In genomic region chr2:46367286-46367685, GRCh38 we compare ENCODE assay signal across 18 cellular contexts.
DNase-seq lines count a peak whose midpoint lies in the region; FAIRE-seq and TF ChIP-seq lines count a peak whose summit lies in the region.
"Had no signal": no experiment of that assay in that cellular context is flagged by ENCODE, and none has a peak within 500 bp of the region (broad histone marks: within the 10 kb centered on the region; RNA-seq: fewer than 3 reads in every experiment).

No MANE protein-coding gene starts in this region.

- TF ChIP-seq CTCF in endothelial cell of umbilical vein (IDR thresholded peaks at IDR 0.05; ENCODE audit: extremely low read depth in 1 of 2, insufficient read depth in 1 of 2, low read depth in 1 of 2, low read length in 2 of 2) = no peak

- no peak overlapping the region for H3K4ac ChIP-seq in mesenchymal stem cell (ENCODE audit: low read depth in 1 of 2, low read length in 2 of 2)

- H3K23ac ChIP-seq in mesenchymal stem cell (ENCODE audit: low read length in 2 of 2) = no peak overlapping the region

- FAIRE-seq in endothelial cell of umbilical vein (lab: Jason Lieb, UNC) = peak; percentile 72
- FAIRE-seq: kidney had no signal

- H3K27me3 ChIP-seq in endothelial cell of umbilical vein (ENCODE audit: control insufficient read depth in 2 of 2, insufficient read depth in 2 of 2, low read length in 2 of 2) (no peaks in the 10 kb centered on the region), mesenchymal stem cell (ENCODE audit: control insufficient read depth in 1 of 2, insufficient read depth in 1 of 2, low read length in 2 of 2) (no peaks in the 10 kb centered on the region)
- H3K27me3 ChIP-seq: ascending aorta, esophagus muscularis mucosa, sigmoid colon, vagina had no signal

- H3K79me2 ChIP-seq in endothelial cell of umbilical vein (ENCODE audit: control insufficient read depth, insufficient read depth, low read length) = no peaks in the 10 kb centered on the region

- H2BK15ac ChIP-seq in mesenchymal stem cell (ENCODE audit: low read depth, poor library complexity, severe bottlenecking) = no peak overlapping the region

- no peak overlapping the region for H2AFZ ChIP-seq in endothelial cell of umbilical vein (ENCODE audit: low read depth, low read length)
- no peak overlapping the region for H2AFZ ChIP-seq in mesenchymal stem cell (ENCODE audit: low read depth, low read length)

- DNase-seq in NCI-H446 treated with DMSO at 0.1 percent for 48 hours (lab: John Stamatoyannopoulos, UW) = peak; percentile 39
- peak; percentile 48 for DNase-seq in endothelial cell of umbilical vein (ENCODE audit: low read depth, low spot score)
- DNase-seq in mesenchymal stem cell = no peak
- DNase-seq in superior temporal gyrus (ENCODE audit: extremely low spot score) = peak; percentile 55
- no peak for DNase-seq in activated naive CD4-positive, alpha-beta T cell (lab: John Stamatoyannopoulos, UW)
- no peak for DNase-seq in NCI-H1105 (lab: John Stamatoyannopoulos, UW)
- DNase-seq in AML-193 (lab: John Stamatoyannopoulos, UW) = no peak
- DNase-seq: activated CD4-positive, alpha-beta T cell treated with anti-CD3 and anti-CD28 coated beads, Interleukin-2, amount 50 U/mL, for 1 hour; effector memory CD4-positive, alpha-beta T cell; kidney; naive thymus-derived CD4-positive, alpha-beta T cell; NCI-H2029 treated with DMSO at 0.1 percent for 48 hours; NCI-H510A; sigmoid colon; T-helper 17 cell had no signal

- intact Hi-C loops in endothelial cell of umbilical vein (cut with micrococcal nuclease) = no loop called here

- H3K4me1 ChIP-seq in endothelial cell of umbilical vein (ENCODE audit: control insufficient read depth, extremely low read depth, insufficient read depth, low read length) (peaks cover 24% of the 10 kb centered on the region), mesenchymal stem cell (ENCODE audit: control insufficient read depth, insufficient read depth, low read depth, low read length) (peaks cover 2% of the 10 kb centered on the region)

- H3K9me3 ChIP-seq in endothelial cell of umbilical vein (replicated peaks; ENCODE audit: control insufficient read depth, insufficient read depth, low read length) = no peaks in the 10 kb centered on the region
- no peaks in the 10 kb centered on the region for H3K9me3 ChIP-seq in mesenchymal stem cell (ENCODE audit: control insufficient read depth, low read length)
- H3K9me3 ChIP-seq: ascending aorta, esophagus muscularis mucosa, sigmoid colon, vagina had no signal

- CTCF ChIA-PET in endothelial cell of umbilical vein (lab: Charles Lee) = interaction anchor here (0.9 to 3.4 kb wide), 11 partner anchors 12 to 374 kb away, joined by 3 to 26 read pairs (median 3); partner anchors contain the start of gene EPAS1

- no peak overlapping the region for H3K27ac ChIP-seq in endothelial cell of umbilical vein (ENCODE audit: insufficient read depth, low read depth, low read length)
- no peak overlapping the region for H3K27ac ChIP-seq in mesenchymal stem cell (ENCODE audit: low read length, poor library complexity, severe bottlenecking)
- H3K27ac ChIP-seq: ascending aorta, esophagus muscularis mucosa, sigmoid colon, vagina had no signal

- BruUV-seq in endothelial cell of umbilical vein (replicated peaks; lab: Mats Ljungman, UMichigan) = no TSS peak

- peak overlapping the region; percentile 76 for H4K91ac ChIP-seq in mesenchymal stem cell (ENCODE audit: low read length)

- H3K14ac ChIP-seq in mesenchymal stem cell (ENCODE audit: low read length in 2 of 2) = no peak overlapping the region

- H3K9ac ChIP-seq in endothelial cell of umbilical vein (replicated peaks; ENCODE audit: extremely low read depth, insufficient read depth, low read length) = no peak overlapping the region
- no peak overlapping the region for H3K9ac ChIP-seq in mesenchymal stem cell (ENCODE audit: low read length)

- no peaks in the 10 kb centered on the region for H4K20me1 ChIP-seq in endothelial cell of umbilical vein (replicated peaks; ENCODE audit: control insufficient read depth, extremely low read depth, insufficient read depth, low read length)

- POLR2A ChIA-PET in endothelial cell of umbilical vein (lab: Charles Lee) = no interaction called here

- H2BK12ac ChIP-seq in mesenchymal stem cell (ENCODE audit: low read length in 2 of 2) = no peak overlapping the region

- no peaks in the 10 kb centered on the region for H3K9me1 ChIP-seq in endothelial cell of umbilical vein (replicated peaks; ENCODE audit: control insufficient read depth, extremely low read depth, insufficient read depth, low read length)

- peaks cover 2% of the 10 kb centered on the region for H3K79me1 ChIP-seq in mesenchymal stem cell (replicated peaks; ENCODE audit: low read length, poor library complexity, severe bottlenecking)

- 89% methylated on average over 6 of the region's 6 CpGs for WGBS in mesenchymal stem cell

- no peak overlapping the region for H2BK5ac ChIP-seq in mesenchymal stem cell (ENCODE audit: low read depth, low read length, poor library complexity, severe bottlenecking)

- TF ChIP-seq POLR2A in endothelial cell of umbilical vein (IDR thresholded peaks at IDR 0.05; ENCODE audit: low read depth, low read length) = no peak

- H4K8ac ChIP-seq in mesenchymal stem cell (ENCODE audit: low read length) = no peak overlapping the region

- H3K4me2 ChIP-seq in endothelial cell of umbilical vein (ENCODE audit: insufficient read depth, low read length) = no peak overlapping the region
- no peak overlapping the region for H3K4me2 ChIP-seq in mesenchymal stem cell (ENCODE audit: low read length, poor library complexity, severe bottlenecking)

- no peak overlapping the region for H2BK120ac ChIP-seq in mesenchymal stem cell (ENCODE audit: low read depth, low read length)

- no peak overlapping the region for H3K18ac ChIP-seq in mesenchymal stem cell (ENCODE audit: low read depth in 1 of 2, low read length in 2 of 2)

- no peak overlapping the region for H2AK5ac ChIP-seq in mesenchymal stem cell (ENCODE audit: low read length, severe bottlenecking)

- H3K36me3 ChIP-seq in endothelial cell of umbilical vein (ENCODE audit: control insufficient read depth in 2 of 2, extremely low read depth in 1 of 2, insufficient read depth in 2 of 2, low read length in 2 of 2) (peaks cover 26 to 49% of the 10 kb centered on the region in 2 experiments), mesenchymal stem cell (ENCODE audit: control insufficient read depth in 1 of 2, insufficient read depth in 2 of 2, low read depth in 1 of 2, low read length in 2 of 2) (peaks cover 34 to 60% of the 10 kb centered on the region in 2 experiments)

- dilution Hi-C loops in endothelial cell of umbilical vein (cut with MboI; ENCODE audit: extremely low pct_ligation_motif_present, low sequenced_read_pairs) = no loop called here

- H3K4me3 ChIP-seq in endothelial cell of umbilical vein (replicated peaks in 1 of 3; ENCODE audit: insufficient read depth in 1 of 3, low read depth in 1 of 3, low read length in 3 of 3) (no peak overlapping the region), mesenchymal stem cell (ENCODE audit: insufficient read depth in 1 of 2, low read depth in 1 of 2, low read length in 2 of 2) (no peak overlapping the region)
- H3K4me3 ChIP-seq: ascending aorta, esophagus muscularis mucosa, sigmoid colon, vagina had no signal

TF ChIP-seq in endothelial cell of umbilical vein, 7 proteins besides CTCF, POLR2A, EP300 and RAD21:
- no peak for TF ChIP-seq MYC (IDR thresholded peaks at IDR 0.05; ENCODE audit: low read depth, low read length)
- TF ChIP-seq MAX (IDR thresholded peaks at IDR 0.05; ENCODE audit: insufficient read depth, insufficient read length) = no peak
TF ChIP-seq in endothelial cell of umbilical vein: peak in this region for 0.

Comparison
In these comparisons a context has a peak if more than half of its experiments do, and no peak if none do; other contexts are left out.
1. DNase-seq: peak in NCI-H446 treated with DMSO at 0.1 percent for 48 hours (single experiment), endothelial cell of umbilical vein (single experiment) and superior temporal gyrus (single experiment); none in mesenchymal stem cell (single experiment), activated naive CD4-positive, alpha-beta T cell (0 of 4), NCI-H1105 (single experiment) and AML-193 (0 of 2).